Comparison of ENCODE assay signal across 1 cellular context in the genomic region with DNA sequence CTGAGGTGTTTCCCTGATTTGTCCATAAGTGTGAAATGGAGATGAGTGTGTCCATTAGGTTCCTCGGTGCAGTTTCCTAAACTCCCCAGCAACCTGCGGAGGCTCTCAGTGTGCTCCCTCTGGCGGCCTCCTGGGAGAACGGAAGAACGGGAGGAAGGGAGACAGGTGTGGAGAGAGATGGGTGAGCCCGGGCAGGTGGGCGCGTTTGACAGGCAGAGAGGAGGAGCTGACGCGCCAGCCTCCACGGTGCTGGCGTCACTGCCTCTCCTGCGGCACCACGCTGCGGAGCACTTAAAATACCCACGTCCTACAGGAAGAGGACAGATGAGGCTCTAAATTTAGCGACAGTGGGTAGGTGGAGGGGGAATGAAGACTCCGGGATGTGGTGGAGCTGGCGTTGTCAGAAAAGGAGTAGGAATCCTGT.
TF ChIP-seq lines count a peak whose summit lies in the region.

No MANE protein-coding gene starts in this region.

TF ChIP-seq in GM12878, 131 proteins besides CTCF, POLR2A, EP300 and RAD21:
- TF ChIP-seq, protein P1, sequence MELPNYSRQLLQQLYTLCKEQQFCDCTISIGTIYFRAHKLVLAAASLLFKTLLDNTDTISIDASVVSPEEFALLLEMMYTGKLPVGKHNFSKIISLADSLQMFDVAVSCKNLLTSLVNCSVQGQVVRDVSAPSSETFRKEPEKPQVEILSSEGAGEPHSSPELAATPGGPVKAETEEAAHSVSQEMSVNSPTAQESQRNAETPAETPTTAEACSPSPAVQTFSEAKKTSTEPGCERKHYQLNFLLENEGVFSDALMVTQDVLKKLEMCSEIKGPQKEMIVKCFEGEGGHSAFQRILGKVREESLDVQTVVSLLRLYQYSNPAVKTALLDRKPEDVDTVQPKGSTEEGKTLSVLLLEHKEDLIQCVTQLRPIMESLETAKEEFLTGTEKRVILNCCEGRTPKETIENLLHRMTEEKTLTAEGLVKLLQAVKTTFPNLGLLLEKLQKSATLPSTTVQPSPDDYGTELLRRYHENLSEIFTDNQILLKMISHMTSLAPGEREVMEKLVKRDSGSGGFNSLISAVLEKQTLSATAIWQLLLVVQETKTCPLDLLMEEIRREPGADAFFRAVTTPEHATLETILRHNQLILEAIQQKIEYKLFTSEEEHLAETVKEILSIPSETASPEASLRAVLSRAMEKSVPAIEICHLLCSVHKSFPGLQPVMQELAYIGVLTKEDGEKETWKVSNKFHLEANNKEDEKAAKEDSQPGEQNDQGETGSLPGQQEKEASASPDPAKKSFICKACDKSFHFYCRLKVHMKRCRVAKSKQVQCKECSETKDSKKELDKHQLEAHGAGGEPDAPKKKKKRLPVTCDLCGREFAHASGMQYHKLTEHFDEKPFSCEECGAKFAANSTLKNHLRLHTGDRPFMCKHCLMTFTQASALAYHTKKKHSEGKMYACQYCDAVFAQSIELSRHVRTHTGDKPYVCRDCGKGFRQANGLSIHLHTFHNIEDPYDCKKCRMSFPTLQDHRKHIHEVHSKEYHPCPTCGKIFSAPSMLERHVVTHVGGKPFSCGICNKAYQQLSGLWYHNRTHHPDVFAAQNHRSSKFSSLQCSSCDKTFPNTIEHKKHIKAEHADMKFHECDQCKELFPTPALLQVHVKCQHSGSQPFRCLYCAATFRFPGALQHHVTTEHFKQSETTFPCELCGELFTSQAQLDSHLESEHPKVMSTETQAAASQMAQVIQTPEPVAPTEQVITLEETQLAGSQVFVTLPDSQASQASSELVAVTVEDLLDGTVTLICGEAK (IDR thresholded peaks at IDR 0.05; ENCODE audit: borderline replicate concordance) = no peak
- TF ChIP-seq, protein P2, sequence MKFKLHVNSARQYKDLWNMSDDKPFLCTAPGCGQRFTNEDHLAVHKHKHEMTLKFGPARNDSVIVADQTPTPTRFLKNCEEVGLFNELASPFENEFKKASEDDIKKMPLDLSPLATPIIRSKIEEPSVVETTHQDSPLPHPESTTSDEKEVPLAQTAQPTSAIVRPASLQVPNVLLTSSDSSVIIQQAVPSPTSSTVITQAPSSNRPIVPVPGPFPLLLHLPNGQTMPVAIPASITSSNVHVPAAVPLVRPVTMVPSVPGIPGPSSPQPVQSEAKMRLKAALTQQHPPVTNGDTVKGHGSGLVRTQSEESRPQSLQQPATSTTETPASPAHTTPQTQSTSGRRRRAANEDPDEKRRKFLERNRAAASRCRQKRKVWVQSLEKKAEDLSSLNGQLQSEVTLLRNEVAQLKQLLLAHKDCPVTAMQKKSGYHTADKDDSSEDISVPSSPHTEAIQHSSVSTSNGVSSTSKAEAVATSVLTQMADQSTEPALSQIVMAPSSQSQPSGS (IDR thresholded peaks at IDR 0.05; ENCODE audit: low read length) = no peak
- TF ChIP-seq, protein P3, sequence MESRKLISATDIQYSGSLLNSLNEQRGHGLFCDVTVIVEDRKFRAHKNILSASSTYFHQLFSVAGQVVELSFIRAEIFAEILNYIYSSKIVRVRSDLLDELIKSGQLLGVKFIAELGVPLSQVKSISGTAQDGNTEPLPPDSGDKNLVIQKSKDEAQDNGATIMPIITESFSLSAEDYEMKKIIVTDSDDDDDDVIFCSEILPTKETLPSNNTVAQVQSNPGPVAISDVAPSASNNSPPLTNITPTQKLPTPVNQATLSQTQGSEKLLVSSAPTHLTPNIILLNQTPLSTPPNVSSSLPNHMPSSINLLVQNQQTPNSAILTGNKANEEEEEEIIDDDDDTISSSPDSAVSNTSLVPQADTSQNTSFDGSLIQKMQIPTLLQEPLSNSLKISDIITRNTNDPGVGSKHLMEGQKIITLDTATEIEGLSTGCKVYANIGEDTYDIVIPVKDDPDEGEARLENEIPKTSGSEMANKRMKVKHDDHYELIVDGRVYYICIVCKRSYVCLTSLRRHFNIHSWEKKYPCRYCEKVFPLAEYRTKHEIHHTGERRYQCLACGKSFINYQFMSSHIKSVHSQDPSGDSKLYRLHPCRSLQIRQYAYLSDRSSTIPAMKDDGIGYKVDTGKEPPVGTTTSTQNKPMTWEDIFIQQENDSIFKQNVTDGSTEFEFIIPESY (IDR thresholded peaks at IDR 0.05) = no peak
- TF ChIP-seq, protein P4, sequence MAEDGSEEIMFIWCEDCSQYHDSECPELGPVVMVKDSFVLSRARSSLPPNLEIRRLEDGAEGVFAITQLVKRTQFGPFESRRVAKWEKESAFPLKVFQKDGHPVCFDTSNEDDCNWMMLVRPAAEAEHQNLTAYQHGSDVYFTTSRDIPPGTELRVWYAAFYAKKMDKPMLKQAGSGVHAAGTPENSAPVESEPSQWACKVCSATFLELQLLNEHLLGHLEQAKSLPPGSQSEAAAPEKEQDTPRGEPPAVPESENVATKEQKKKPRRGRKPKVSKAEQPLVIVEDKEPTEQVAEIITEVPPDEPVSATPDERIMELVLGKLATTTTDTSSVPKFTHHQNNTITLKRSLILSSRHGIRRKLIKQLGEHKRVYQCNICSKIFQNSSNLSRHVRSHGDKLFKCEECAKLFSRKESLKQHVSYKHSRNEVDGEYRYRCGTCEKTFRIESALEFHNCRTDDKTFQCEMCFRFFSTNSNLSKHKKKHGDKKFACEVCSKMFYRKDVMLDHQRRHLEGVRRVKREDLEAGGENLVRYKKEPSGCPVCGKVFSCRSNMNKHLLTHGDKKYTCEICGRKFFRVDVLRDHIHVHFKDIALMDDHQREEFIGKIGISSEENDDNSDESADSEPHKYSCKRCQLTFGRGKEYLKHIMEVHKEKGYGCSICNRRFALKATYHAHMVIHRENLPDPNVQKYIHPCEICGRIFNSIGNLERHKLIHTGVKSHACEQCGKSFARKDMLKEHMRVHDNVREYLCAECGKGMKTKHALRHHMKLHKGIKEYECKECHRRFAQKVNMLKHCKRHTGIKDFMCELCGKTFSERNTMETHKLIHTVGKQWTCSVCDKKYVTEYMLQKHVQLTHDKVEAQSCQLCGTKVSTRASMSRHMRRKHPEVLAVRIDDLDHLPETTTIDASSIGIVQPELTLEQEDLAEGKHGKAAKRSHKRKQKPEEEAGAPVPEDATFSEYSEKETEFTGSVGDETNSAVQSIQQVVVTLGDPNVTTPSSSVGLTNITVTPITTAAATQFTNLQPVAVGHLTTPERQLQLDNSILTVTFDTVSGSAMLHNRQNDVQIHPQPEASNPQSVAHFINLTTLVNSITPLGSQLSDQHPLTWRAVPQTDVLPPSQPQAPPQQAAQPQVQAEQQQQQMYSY (CRISPR knock-in tag; IDR thresholded peaks at IDR 0.05) = no peak
- TF ChIP-seq YBX1 (IDR thresholded peaks at IDR 0.05) (no peak), POLR2AphosphoS2 (IDR thresholded peaks at IDR 0.05; ENCODE audit: low read depth, low read length) (no peak)
